ENCODE assay signal across 9 cellular contexts in the genomic region with DNA sequence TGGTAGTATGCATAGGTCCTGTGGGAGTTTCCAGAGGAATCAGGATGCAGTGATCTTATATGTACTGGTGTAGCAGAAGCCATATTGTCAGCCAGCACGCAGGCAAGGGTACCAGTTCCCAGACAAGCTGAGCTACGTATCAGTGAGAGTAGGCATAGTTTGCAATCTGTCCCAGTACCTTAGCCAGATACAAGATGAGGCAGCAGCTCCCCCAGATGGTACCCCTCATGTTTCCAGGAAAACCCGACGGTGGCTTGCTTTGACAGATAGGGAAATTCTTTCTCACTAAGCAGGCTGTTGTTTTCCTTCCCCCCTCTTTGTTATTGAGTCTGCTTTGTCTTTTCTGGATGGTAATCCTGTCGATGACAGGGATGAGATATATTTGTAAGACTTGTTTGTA.
A peak's percentile ranks its signal among the peaks of the same experiment; 100 is the strongest.
DNase-seq lines count a peak whose midpoint lies in the region; ATAC-seq and TF ChIP-seq lines count a peak whose summit lies in the region.
"Had no signal": no experiment of that assay in that cellular context is flagged by ENCODE, and none has a peak within 500 bp of the region (broad histone marks: within the 10 kb centered on the region; RNA-seq: fewer than 3 reads in every experiment).

No MANE protein-coding gene starts in this region.

- no peaks in the 10 kb centered on the region for H3K79me2 ChIP-seq in smooth muscle cell (ENCODE audit: low read depth)

- H3K4me3 Mint-ChIP-seq in activated naive CD4-positive, alpha-beta T cell treated with anti-CD3 and anti-CD28 coated beads for 36 hours: no peak overlapping the region

- CTCF ChIA-PET in Panc1 (lab: Charles Lee): interaction anchor here (0.5 kb wide), 1 partner anchor 144 kb away, joined by 4 read pairs; the partner anchor contains the start of gene RHOG
- CTCF ChIA-PET in activated naive CD4-positive, alpha-beta T cell treated with anti-CD3 and anti-CD28 coated beads for 36 hours (lab: Charles Lee): interaction anchor here (0.6 to 4.2 kb wide), 17 partner anchors 11 to 160 kb away, joined by 3 to 32 read pairs (median 4); partner anchors contain the start of gene STIM1

- WGBS in smooth muscle cell (ENCODE audit: low lambda C conversion rate): 67% methylated on average over 5 of the region's 5 CpGs

- in situ Hi-C loops in Panc1 (cut with HindIII; ENCODE audit: low pct_unique_long_range_greater_than_20kb, low sequenced_read_pairs): no loop called here

- H3K27me3 Mint-ChIP-seq in activated naive CD4-positive, alpha-beta T cell treated with anti-CD3 and anti-CD28 coated beads for 36 hours (ENCODE audit: low read depth): no peaks in the 10 kb centered on the region

- no peak overlapping the region for H3K9ac ChIP-seq in smooth muscle cell (ENCODE audit: low read depth)

- H3K4me2 ChIP-seq in smooth muscle cell: no peak overlapping the region

- no peak overlapping the region for H2AFZ ChIP-seq in smooth muscle cell (ENCODE audit: low read depth)

- H3K4me1 ChIP-seq in BE2C (no peaks in the 10 kb centered on the region), Panc1 (ENCODE audit: control insufficient read depth, insufficient read depth, low read length) (no peaks in the 10 kb centered on the region), smooth muscle cell (ENCODE audit: low read depth) (no peaks in the 10 kb centered on the region)

- H3K27me3 ChIP-seq in BE2C (no peaks in the 10 kb centered on the region), Panc1 (ENCODE audit: control insufficient read depth, insufficient read depth, low read length) (no peaks in the 10 kb centered on the region), smooth muscle cell (ENCODE audit: low read depth) (no peaks in the 10 kb centered on the region)

- TF ChIP-seq CTCF in BE2C (IDR thresholded peaks at IDR 0.05; ENCODE audit: low read depth, low read length) (peak; percentile 10; the same call in 1 of the 2 replicates), Panc1 (IDR thresholded peaks at IDR 0.05) (peak; percentile 15; the same call in 1 of the 2 replicates), smooth muscle cell (IDR thresholded peaks at IDR 0.05; ENCODE audit: borderline replicate concordance, insufficient read depth, poor library complexity, severe bottlenecking) (no peak)

- peaks cover 8% of the 10 kb centered on the region for H4K20me1 ChIP-seq in smooth muscle cell (ENCODE audit: low read depth)

- H3K4me3 ChIP-seq in BE2C (ENCODE audit: low read depth, low read length) (no peak overlapping the region), Panc1 (ENCODE audit: low read depth in 2 of 2, low read length in 2 of 2) (no peak overlapping the region), smooth muscle cell (no peak overlapping the region)

- H3K27ac ChIP-seq in Panc1 (ENCODE audit: low read length) (no peak overlapping the region), smooth muscle cell (ENCODE audit: low read depth) (no peak overlapping the region)
- H3K27ac ChIP-seq: epithelial cell of prostate had no signal

- H3K36me3 ChIP-seq in BE2C (no peaks in the 10 kb centered on the region), Panc1 (ENCODE audit: control insufficient read depth, insufficient read depth, low read length) (no peaks in the 10 kb centered on the region), smooth muscle cell (ENCODE audit: low read depth) (no peaks in the 10 kb centered on the region)

- POLR2A ChIA-PET in Panc1 (lab: Charles Lee): no interaction called here

- peaks cover 2% of the 10 kb centered on the region for H3K36me3 Mint-ChIP-seq in activated naive CD4-positive, alpha-beta T cell treated with anti-CD3 and anti-CD28 coated beads for 36 hours (ENCODE audit: low read depth)

- intact Hi-C loops in Panc1 (cut with micrococcal nuclease; ENCODE audit: unreplicated experiment): no loop called here
- intact Hi-C loops in activated naive CD4-positive, alpha-beta T cell treated with anti-CD3 and anti-CD28 coated beads for 36 hours (cut with micrococcal nuclease): loop anchor here (1.0 to 2.0 kb wide), 6 partner anchors 42 to 144 kb away; no protein-coding TSS in a partner anchor

- H3F3A ChIP-seq in smooth muscle cell (ENCODE audit: low read depth): no peaks in the 10 kb centered on the region

- H3K27ac Mint-ChIP-seq in activated naive CD4-positive, alpha-beta T cell treated with anti-CD3 and anti-CD28 coated beads for 36 hours: peak overlapping the region; percentile 55

- DNase-seq in BE2C: no peak
- no peak for DNase-seq in Panc1 (ENCODE audit: low read depth, low spot score)
- DNase-seq in activated naive CD4-positive, alpha-beta T cell treated with anti-CD3 and anti-CD28 coated beads for 36 hours: peak; percentile 80
- peak; percentile 15 to 77 for DNase-seq in lung microvascular endothelial cell (ENCODE audit: low read depth in 2 of 2)
- DNase-seq in HuH-7.5 (ENCODE audit: low spot score): no peak
- DNase-seq in smooth muscle cell (lab: John Stamatoyannopoulos, UW; ENCODE audit: unreplicated experiment): no peak
- no peak for DNase-seq in A172 (ENCODE audit: low spot score)

- no peaks in the 10 kb centered on the region for H3K9me3 ChIP-seq in BE2C
- H3K9me3 ChIP-seq in Panc1 (ENCODE audit: control insufficient read depth, insufficient read depth, low read depth, low read length): no peaks in the 10 kb centered on the region
- no peaks in the 10 kb centered on the region for H3K9me3 ChIP-seq in smooth muscle cell (replicated peaks; ENCODE audit: low read depth)

- H3K4me1 Mint-ChIP-seq in activated naive CD4-positive, alpha-beta T cell treated with anti-CD3 and anti-CD28 coated beads for 36 hours (ENCODE audit: low read depth): peaks cover 74% of the 10 kb centered on the region

- BruUV-seq in Panc1 (replicated peaks; lab: Mats Ljungman, UMichigan): no TSS peak

- no peaks in the 10 kb centered on the region for H3K9me3 Mint-ChIP-seq in activated naive CD4-positive, alpha-beta T cell treated with anti-CD3 and anti-CD28 coated beads for 36 hours

- ATAC-seq in Panc1: no peak
- no peak for ATAC-seq in HG03460 (IDR thresholded peaks at IDR 0.05; ENCODE audit: unreplicated experiment)

Comparison
In these comparisons a context has a peak if more than half of its experiments do, and no peak if none do; other contexts are left out.
1. DNase-seq: peak in activated naive CD4-positive, alpha-beta T cell treated with anti-CD3 and anti-CD28 coated beads for 36 hours (single experiment) and lung microvascular endothelial cell (2 of 2); none in BE2C (single experiment), Panc1 (single experiment), HuH-7.5 (single experiment), smooth muscle cell (single experiment) and A172 (single experiment).